Comparison of ENCODE assay signal across 8 cellular contexts in the genomic region with DNA sequence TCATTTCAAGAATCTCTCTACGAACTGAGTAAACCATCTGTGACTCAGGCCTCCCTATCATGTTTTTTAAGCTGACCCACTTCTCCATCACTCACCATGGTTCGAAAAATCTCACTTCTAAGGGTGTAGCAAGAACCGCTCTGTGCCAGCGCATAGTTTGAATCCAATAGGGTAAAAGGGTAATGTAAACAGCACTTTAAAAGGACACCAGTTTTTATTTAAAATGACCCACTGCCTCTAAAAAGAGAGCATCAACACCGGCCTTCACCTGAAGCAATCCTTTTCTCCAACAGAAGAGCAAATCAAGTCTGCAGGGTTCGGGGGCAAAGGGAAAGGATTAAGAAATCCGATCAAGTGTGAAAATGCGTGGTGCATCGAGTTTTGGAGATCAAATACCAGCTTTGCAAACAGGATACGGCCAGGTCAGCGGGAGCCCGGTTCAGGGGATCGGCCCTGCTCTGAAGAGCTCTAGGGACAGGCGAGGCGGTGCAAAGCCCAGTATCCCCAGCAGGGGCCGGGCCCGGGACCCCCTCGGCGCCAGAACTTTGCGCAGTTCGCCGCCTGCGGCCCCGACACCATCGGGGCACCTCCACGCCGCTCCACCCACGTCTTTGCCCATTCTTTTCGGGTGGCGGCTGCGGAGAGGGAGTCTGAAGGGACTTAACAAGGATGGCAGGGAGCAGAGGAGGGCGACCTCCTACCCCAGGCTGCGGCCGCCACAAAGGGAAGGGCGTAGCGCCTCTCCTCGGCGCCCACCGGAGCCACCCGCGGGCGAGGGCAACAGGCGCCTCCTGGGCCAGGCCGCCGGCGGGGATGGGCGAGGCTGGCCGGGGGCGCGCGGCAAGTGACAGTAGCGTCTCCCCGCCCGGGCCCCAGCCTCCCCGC.
DNase-seq lines count a peak whose midpoint lies in the region; ATAC-seq and TF ChIP-seq lines count a peak whose summit lies in the region.

No MANE protein-coding gene starts in this region.

- H3K9ac ChIP-seq in KMS-11: peak overlapping the region; percentile 56; the same call in 1 of the 2 replicates

- H3K79me2 ChIP-seq in KMS-11 (ENCODE audit: insufficient read depth, low read depth): peaks cover 12% of the 10 kb centered on the region; the same call in 1 of the 2 replicates

- H3K4me3 ChIP-seq in KMS-11 (IDR thresholded peaks at IDR 0.05; ENCODE audit: insufficient read depth, low read depth, low read length): peak overlapping the region; percentile 36
- peak overlapping the region; percentile 97 for H3K4me3 ChIP-seq in coronary artery

- H3K36me3 ChIP-seq in KMS-11 (ENCODE audit: insufficient read depth): no peaks in the 10 kb centered on the region

- TF ChIP-seq CTCF in GM12874 (IDR thresholded peaks at IDR 0.05; ENCODE audit: insufficient read depth, low read depth, low read length) (peak; percentile 54), KMS-11 (conservative IDR thresholded peaks at IDR 0.05; ENCODE audit: low read depth, low read length) (peak; percentile 24; the same call in 1 of the 2 replicates), coronary artery (IDR thresholded peaks at IDR 0.05) (peak; percentile 24)

- H4K20me1 ChIP-seq in KMS-11 (ENCODE audit: insufficient read depth): no peaks in the 10 kb centered on the region

- no peaks in the 10 kb centered on the region for H3K27me3 ChIP-seq in KMS-11 (ENCODE audit: insufficient read depth, low read depth)

- peak; percentile 59 to 68 for ATAC-seq in activated CD4-positive, CD25-positive, alpha-beta regulatory T cell treated with anti-CD3 and anti-CD28 coated beads, Interleukin-2, amount 50 U/mL, for 24 hours

- peak overlapping the region; percentile 89 for H2AFZ ChIP-seq in KMS-11 (ENCODE audit: low read depth)

- no peak overlapping the region; the same call in 1 of the 2 replicates for H3K27ac ChIP-seq in KMS-11
- peak overlapping the region; percentile 44 to 91 for H3K27ac ChIP-seq in coronary artery

- H3K4me1 ChIP-seq in KMS-11 (ENCODE audit: low read depth, poor library complexity, severe bottlenecking): peaks cover 17% of the 10 kb centered on the region

- peak overlapping the region; percentile 87 for H3K4me2 ChIP-seq in KMS-11

- DNase-seq in GOT3 (lab: John Stamatoyannopoulos, UW): peak; percentile 21
- DNase-seq in coronary artery (ENCODE audit: low spot score): peak; percentile 78
- DNase-seq in left kidney (ENCODE audit: low read depth, low spot score): peak; percentile 91
- DNase-seq in stimulated activated CD4-positive, alpha-beta T cell treated with anti-CD3 and anti-CD28 coated beads, Interleukin-2, amount 100 ng/mL, for 24 hours: peak; percentile 53
- DNase-seq in NCI-H2107 (lab: John Stamatoyannopoulos, UW): no peak
